ENCODE assay signal across 10 cellular contexts in the genomic region with DNA sequence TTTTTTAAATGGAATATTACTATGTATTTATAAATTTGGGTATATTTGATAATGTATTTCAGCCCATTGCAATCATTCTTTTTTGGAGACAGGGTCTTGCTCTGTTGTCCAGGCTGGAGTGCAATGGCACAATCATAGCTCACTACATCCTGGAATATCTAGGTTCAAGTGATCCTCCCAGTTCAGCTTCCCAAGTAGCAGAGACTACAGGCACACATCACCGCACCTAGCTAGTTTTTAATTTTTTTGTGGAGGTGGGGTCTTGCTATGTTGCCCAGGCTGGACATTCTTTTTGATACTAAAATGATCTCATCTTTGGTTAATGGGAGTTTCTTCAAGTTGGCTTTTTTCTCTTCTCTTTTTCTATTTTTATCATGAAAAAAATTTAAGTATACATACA.
"Had no signal": no experiment of that assay in that cellular context is flagged by ENCODE, and none has a peak within 500 bp of the region (broad histone marks: within the 10 kb centered on the region; RNA-seq: fewer than 3 reads in every experiment).

No MANE protein-coding gene starts in this region.

- H2AFZ ChIP-seq: GM23248 had no signal

- H3K4me3 ChIP-seq: GM23248 had no signal

- H3K9me3 Mint-ChIP-seq: H9, HFFc6 had no signal

- H3K27ac Mint-ChIP-seq: H9, HFFc6 had no signal

- DNase-seq: GM23248, GOT3, H9, HCEC 1CT, HFFc6, IMR-90, KBM-7 had no signal

- H3K9ac ChIP-seq: GM23248, KMS-11 had no signal

- H3K27ac ChIP-seq: GM23248, HL-60, KMS-11 had no signal

- H3K4me3 Mint-ChIP-seq: H9, HFFc6 had no signal

- H3K4me2 ChIP-seq: KMS-11 had no signal

- FAIRE-seq: H54 had no signal
